Comparison of ENCODE assay signal across 2 cellular contexts in genomic region chr9:130149654-130150286, GRCh38.
TF ChIP-seq lines count a peak whose summit lies in the region.

No MANE protein-coding gene starts in this region.

TF ChIP-seq in IMR-90, 13 proteins besides CTCF, POLR2A, EP300 and RAD21:
- no peak for TF ChIP-seq SMC3 (IDR thresholded peaks at IDR 0.05; ENCODE audit: low read depth, low read length)
- no peak for TF ChIP-seq NFE2L2 (IDR thresholded peaks at IDR 0.05; ENCODE audit: low read depth, low read length)
- TF ChIP-seq MAZ (IDR thresholded peaks at IDR 0.05; ENCODE audit: borderline replicate concordance, low read depth, low read length): no peak
- no peak for TF ChIP-seq BHLHE40 (IDR thresholded peaks at IDR 0.05; ENCODE audit: low read depth, low read length)
- no peak for TF ChIP-seq RFX5 (IDR thresholded peaks at IDR 0.05; ENCODE audit: low read depth, low read length)

TF ChIP-seq in K562, 482 proteins besides CTCF, POLR2A, EP300 and RAD21 (continues in another document):
- peak; percentile 29 for TF ChIP-seq MEIS2 (IDR thresholded peaks at IDR 0.05; ENCODE audit: partially characterized antibody)
- peak; percentile 79 for TF ChIP-seq NR2C1 (IDR thresholded peaks at IDR 0.05)
- peak; percentile 51 for TF ChIP-seq NR2C1 (tag; IDR thresholded peaks at IDR 0.05)
- no peak for TF ChIP-seq SIRT6 (IDR thresholded peaks at IDR 0.05; ENCODE audit: low read depth, low read length)
- TF ChIP-seq TBL1XR1 (IDR thresholded peaks at IDR 0.05; ENCODE audit: low read length in 2 of 2): no peak
- TF ChIP-seq RBM25 (IDR thresholded peaks at IDR 0.05; ENCODE audit: low read depth, low read length, severe bottlenecking): peak; percentile 67
- TF ChIP-seq ZNF311 (CRISPR knock-in tag; IDR thresholded peaks at IDR 0.05): no peak
- TF ChIP-seq CBX3 (IDR thresholded peaks at IDR 0.05; ENCODE audit: borderline replicate concordance in 1 of 2, low read length in 2 of 2): peak in 1 of 2 experiments; percentile 41; a peak in 1 of 3 replicates
- no peak for TF ChIP-seq ZBTB17 (CRISPR knock-in tag; IDR thresholded peaks at IDR 0.05)
- TF ChIP-seq RHOXF2B (CRISPR knock-in tag; conservative IDR thresholded peaks at IDR 0.05): no peak
- TF ChIP-seq ADNP (tag; IDR thresholded peaks at IDR 0.05): 0 out of 2 replicates have a peak, but pooled peaks have one; percentile 37
- peak; percentile 56 for TF ChIP-seq NFYB (IDR thresholded peaks at IDR 0.05; ENCODE audit: extremely low read depth, insufficient read length)
- no peak for TF ChIP-seq PBX2 (CRISPR knock-in tag; IDR thresholded peaks at IDR 0.05; ENCODE audit: low read depth)
- peak; percentile 44; the same call in 1 of the 2 replicates for TF ChIP-seq PBX2 (tag; conservative IDR thresholded peaks at IDR 0.05; ENCODE audit: low read depth)
- TF ChIP-seq ZNF407 (IDR thresholded peaks at IDR 0.05; ENCODE audit: low read depth): no peak
- no peak for TF ChIP-seq TCF7L2 (IDR thresholded peaks at IDR 0.05; ENCODE audit: low read depth, low read length)
- peak; percentile 97 for TF ChIP-seq PKNOX1 (IDR thresholded peaks at IDR 0.05)
- TF ChIP-seq ZNF184 (CRISPR knock-in tag; IDR thresholded peaks at IDR 0.05): no peak
- TF ChIP-seq FOXM1 (IDR thresholded peaks at IDR 0.05; ENCODE audit: low read depth): no peak
- 0 out of 2 replicates have a peak, but pooled peaks have one; percentile 31 for TF ChIP-seq FOXM1 (CRISPR knock-in tag; IDR thresholded peaks at IDR 0.05; ENCODE audit: low read depth)
- no peak for TF ChIP-seq ZBTB26 (CRISPR knock-in tag; IDR thresholded peaks at IDR 0.05)
- TF ChIP-seq CGGBP1 (CRISPR knock-in tag; IDR thresholded peaks at IDR 0.05): no peak
- no peak for TF ChIP-seq ARID3B (CRISPR knock-in tag; IDR thresholded peaks at IDR 0.05; ENCODE audit: borderline replicate concordance)
- TF ChIP-seq ARID1B (IDR thresholded peaks at IDR 0.05): no peak
- peak; percentile 52; the same call in 1 of the 2 replicates for TF ChIP-seq ZBTB7A (IDR thresholded peaks at IDR 0.05; ENCODE audit: borderline replicate concordance, control insufficient read depth, low read depth, low read length)
- no peak for TF ChIP-seq CREM (IDR thresholded peaks at IDR 0.05; ENCODE audit: low read depth)
- no peak for TF ChIP-seq IRF1 (CRISPR knock-in tag; IDR thresholded peaks at IDR 0.05; ENCODE audit: borderline replicate concordance)
- TF ChIP-seq CBX2 (IDR thresholded peaks at IDR 0.05; ENCODE audit: insufficient read depth, low read length, poor library complexity, severe bottlenecking): no peak
- TF ChIP-seq STAT5A (IDR thresholded peaks at IDR 0.05; ENCODE audit: borderline replicate concordance, low read length): no peak
- TF ChIP-seq BCOR (IDR thresholded peaks at IDR 0.05): peak; percentile 69
- no peak for TF ChIP-seq NKRF (IDR thresholded peaks at IDR 0.05; ENCODE audit: borderline replicate concordance)
- no peak for TF ChIP-seq TRIM28 (IDR thresholded peaks at IDR 0.05)
- no peak for TF ChIP-seq ZNF133 (CRISPR knock-in tag; IDR thresholded peaks at IDR 0.05)
- TF ChIP-seq ZKSCAN3 (CRISPR knock-in tag; IDR thresholded peaks at IDR 0.05): no peak
- TF ChIP-seq SNRNP70 (optimal IDR thresholded peaks at IDR 0.05; ENCODE audit: low read depth, low read length): no peak
- no peak for TF ChIP-seq MECOM (CRISPR knock-in tag; IDR thresholded peaks at IDR 0.05)
- TF ChIP-seq SP2 (IDR thresholded peaks at IDR 0.05; ENCODE audit: extremely low read depth, low read depth, low read length, poor library complexity, severe bottlenecking): peak; percentile 14
- TF ChIP-seq THAP7 (CRISPR knock-in tag; IDR thresholded peaks at IDR 0.05): no peak
